In the genomic region with DNA sequence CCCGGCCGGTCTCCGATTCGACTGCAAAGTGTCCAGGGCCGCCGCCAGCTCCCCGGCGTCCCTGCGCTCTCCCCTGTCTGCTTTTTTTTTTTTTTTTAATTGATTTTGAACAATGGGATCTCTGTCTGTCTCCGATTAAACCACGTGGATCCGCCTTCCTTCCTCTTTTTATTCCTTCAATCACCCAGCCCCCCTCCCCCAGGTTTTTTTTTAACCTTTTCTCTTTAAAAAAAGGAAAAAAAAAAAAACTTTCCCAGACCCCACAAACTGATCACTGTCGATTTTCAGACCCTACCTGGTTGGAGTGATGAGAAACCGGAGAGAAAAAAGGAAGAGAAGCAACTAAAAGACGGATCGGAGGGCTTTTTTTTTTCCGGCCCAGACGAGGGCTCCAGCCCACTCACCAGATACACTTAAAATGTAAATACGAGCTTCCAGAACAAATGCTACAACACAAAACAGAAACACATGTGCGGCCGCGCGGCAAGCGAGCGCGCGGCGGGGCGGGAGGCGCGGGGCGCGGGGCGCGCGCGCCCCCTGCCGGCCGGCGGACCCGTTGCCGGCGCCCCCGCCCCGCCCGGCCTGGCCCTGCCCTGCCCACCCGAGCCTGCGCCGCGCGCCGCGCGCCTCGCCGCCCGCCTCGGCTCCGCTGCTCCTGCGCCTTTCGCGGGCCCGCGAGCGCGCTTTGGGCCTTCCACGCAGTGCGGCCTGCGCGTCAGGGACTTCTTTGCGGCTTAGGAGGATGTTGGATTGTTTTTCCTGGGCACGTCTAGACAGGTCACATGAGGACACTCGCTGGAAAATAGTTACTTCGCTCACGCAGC, we compare ENCODE assay signal across 8 cellular contexts. TPM values are rescaled to one million over a fixed set of nuclear protein-coding genes. Genes with fewer than 3 reads are reported as not detected.
DNase-seq lines count a peak whose midpoint lies in the region; ATAC-seq and TF ChIP-seq lines count a peak whose summit lies in the region.

A gene (minus strand): TSS at position 428 of the 824 bp plus-strand sequence. CDS start 1,163 bp downstream, outside the sequence.

- no peak for TF ChIP-seq POLR2A in testis (IDR thresholded peaks at IDR 0.05)

- TF ChIP-seq CTCF in Caco-2 (IDR thresholded peaks at IDR 0.05; ENCODE audit: insufficient read depth in 1 of 2, low read depth in 1 of 2, low read length in 1 of 2, severe bottlenecking in 1 of 2, unreplicated experiment in 1 of 2) = no peak
- TF ChIP-seq CTCF in LNCaP clone FGC (IDR thresholded peaks at IDR 0.05; ENCODE audit: control insufficient read depth, extremely low read depth, insufficient read depth) = peak; percentile 23
- no peak for TF ChIP-seq CTCF in omental fat pad (IDR thresholded peaks at IDR 0.05)
- peak in 1 of 3 experiments; percentile 27 for TF ChIP-seq CTCF in testis (IDR thresholded peaks at IDR 0.05)

- WGBS in testis, 2 donors = 0 to 1% methylated on average over 27 to 73 of the region's 75 CpGs

- H3K36me3 Mint-ChIP-seq in Caco-2 (ENCODE audit: insufficient read depth, unreplicated experiment) = peaks cover 41% of the 10 kb centered on the region

- peaks cover 21% of the 10 kb centered on the region for H3K4me1 ChIP-seq in Caco-2
- H3K4me1 ChIP-seq in SJSA1 (replicated peaks) = peaks cover 44% of the 10 kb centered on the region
- peaks cover 14% of the 10 kb centered on the region for H3K4me1 ChIP-seq in testis

- peak; percentile 33 for ATAC-seq in GM21447 (IDR thresholded peaks at IDR 0.05; ENCODE audit: unreplicated experiment)
- peak; percentile 77 for ATAC-seq in omental fat pad (ENCODE audit: low FRiP score)

- H3K27ac Mint-ChIP-seq in Caco-2 (ENCODE audit: unreplicated experiment) = peak within 1 kb of the TSS; percentile 93

- H3K4me3 Mint-ChIP-seq in Caco-2 (ENCODE audit: unreplicated experiment) = peak within 1 kb of the TSS; percentile 85

- POLR2A ChIA-PET in Caco-2 (lab: Charles Lee) = no interaction called here

- peaks cover 16% of the 10 kb centered on the region for H3K4me1 Mint-ChIP-seq in Caco-2 (ENCODE audit: low read depth, unreplicated experiment)

- H3K9me3 ChIP-seq in Caco-2 = no peaks in the 10 kb centered on the region
- H3K9me3 ChIP-seq in SJSA1 (replicated peaks) = peaks cover 6% of the 10 kb centered on the region
- no peaks in the 10 kb centered on the region for H3K9me3 ChIP-seq in testis

- intact Hi-C loops in Caco-2 (cut with micrococcal nuclease; ENCODE audit: unreplicated experiment) = loop anchor here (5.0 kb wide), 1 partner anchor 38 kb away; no protein-coding TSS in a partner anchor
- intact Hi-C loops in testis (cut with DNase I; ENCODE audit: low total_unique reads) = no loop called here

- H3K27ac ChIP-seq in SJSA1 = peak within 1 kb of the TSS; percentile 88
- H3K27ac ChIP-seq in testis = peak within 1 kb of the TSS; percentile 67 to 88

- peak within 1 kb of the TSS; percentile 78 for H3K4me3 ChIP-seq in Caco-2 (ENCODE audit: low read depth, low read length)
- peak within 1 kb of the TSS; percentile 83 for H3K4me3 ChIP-seq in LNCaP clone FGC (ENCODE audit: low read depth, low read length)
- peak within 1 kb of the TSS; percentile 99 for H3K4me3 ChIP-seq in SJSA1
- peak within 1 kb of the TSS; percentile 74 to 77 for H3K4me3 ChIP-seq in testis

- H3K27me3 Mint-ChIP-seq in Caco-2 (ENCODE audit: insufficient read depth, unreplicated experiment) = no peaks in the 10 kb centered on the region

- H3K27me3 ChIP-seq in Caco-2 (replicated peaks; ENCODE audit: control insufficient read depth, insufficient read depth, low read length) = no peaks in the 10 kb centered on the region
- H3K27me3 ChIP-seq in SJSA1 (replicated peaks) = no peaks in the 10 kb centered on the region
- no peaks in the 10 kb centered on the region for H3K27me3 ChIP-seq in testis

- H3K36me3 ChIP-seq in Caco-2 (ENCODE audit: control insufficient read depth, insufficient read depth, low read length) (peaks cover 1% of the 10 kb centered on the region; the same call in 1 of the 2 replicates), SJSA1 (peaks cover 36% of the 10 kb centered on the region), testis (ENCODE audit: low read depth, missing control alignments) (no peaks in the 10 kb centered on the region)

- CTCF ChIA-PET in Caco-2 (lab: Charles Lee) = interaction anchor here (0.7 to 1.5 kb wide), 2 partner anchors 38 to 385 kb away, joined by 3 to 4 read pairs; no protein-coding TSS in a partner anchor

- DNase-seq in Caco-2 = peak; percentile 61 to 63
- peak; percentile 27 for DNase-seq in LNCaP clone FGC (ENCODE audit: low read depth)
- DNase-seq in SJSA1 (ENCODE audit: low read depth in 1 of 2, low spot score in 2 of 2) = peak; percentile 62 to 77
- peak; percentile 78 for DNase-seq in activated naive CD4-positive, alpha-beta T cell treated with anti-CD3 and anti-CD28 coated beads, Interleukin-2, amount 50 U/mL, for 16 hours
- no peak for DNase-seq in glomerular endothelial cell (ENCODE audit: extremely low read depth, low read depth, low spot score)
- no peak for DNase-seq in omental fat pad (ENCODE audit: low spot score)
- peak; percentile 73 for DNase-seq in testis

- BruUV-seq in Caco-2 (replicated peaks; lab: Mats Ljungman, UMichigan) = no TSS peak

- no peaks in the 10 kb centered on the region for H3K9me3 Mint-ChIP-seq in Caco-2 (ENCODE audit: unreplicated experiment)

RNA-seq across cellular contexts. Expression of the gene that starts here (rescaled TPM):
- 101 and 103 TPM in 2 replicates for total RNA-seq in Caco-2 (2022)
- 98.5 and 106 TPM in 2 replicates for total RNA-seq in SJSA1 (2014; rRNA removed; shearing (Covaris generic))
- 60.1 and 113 TPM in 2 replicates for total RNA-seq in glomerular endothelial cell
- total RNA-seq in omental fat pad = 10 to 100 TPM; 20.9 to 44.4 (median 26.6) TPM
- 10 to 100 TPM; 55.0 to 60.2 TPM for total RNA-seq in testis
- polyA plus RNA-seq in testis (ENCODE audit: insufficient read depth, low read depth, low replicate concordance) = 42.2 TPM

Comparison
In these comparisons a context has a peak if more than half of its experiments do, and no peak if none do; other contexts are left out.
1. DNase-seq: peak in Caco-2 (2 of 2), LNCaP clone FGC (single experiment), SJSA1 (2 of 2), activated naive CD4-positive, alpha-beta T cell treated with anti-CD3 and anti-CD28 coated beads, Interleukin-2, amount 50 U/mL, for 16 hours (single experiment) and testis (single experiment); none in glomerular endothelial cell (single experiment) and omental fat pad (single experiment).
2. Peak in every context shown above with its lines, with median percentiles within 50 percentile points of each other: H3K4me3 ChIP-seq.